Comparison of ENCODE assay signal across 1 cellular context in genomic region chr7:74682829-74683228, GRCh38.
TF ChIP-seq lines count a peak whose summit lies in the region.

No MANE protein-coding gene starts in this region.

TF ChIP-seq in IMR-90, 13 proteins besides CTCF, POLR2A, EP300 and RAD21:
- TF ChIP-seq ELK1 (IDR thresholded peaks at IDR 0.05; ENCODE audit: borderline replicate concordance, low read depth, low read length) (no peak), SMC3 (IDR thresholded peaks at IDR 0.05; ENCODE audit: low read depth, low read length) (no peak), FOS (IDR thresholded peaks at IDR 0.05; ENCODE audit: low read depth, low read length) (no peak), RFX5 (IDR thresholded peaks at IDR 0.05; ENCODE audit: low read depth, low read length) (no peak), MXI1 (IDR thresholded peaks at IDR 0.05; ENCODE audit: borderline replicate concordance, low read depth, low read length) (no peak)
